ENCODE assay signal across 8 cellular contexts in genomic region chrX:44244008-44244407, GRCh38.
DNase-seq lines count a peak whose midpoint lies in the region; ATAC-seq and TF ChIP-seq lines count a peak whose summit lies in the region.

No MANE protein-coding gene starts in this region.

- peaks cover 14% of the 10 kb centered on the region for H3K4me1 Mint-ChIP-seq in CD14-positive monocyte
- H3K4me1 Mint-ChIP-seq in T-helper 17 cell, result peaks cover 12% of the 10 kb centered on the region

- H3K4me3 Mint-ChIP-seq in CD14-positive monocyte, result no peak overlapping the region
- no peak overlapping the region for H3K4me3 Mint-ChIP-seq in T-helper 17 cell

- H3K27me3 Mint-ChIP-seq in CD14-positive monocyte (ENCODE audit: low read depth in 3 of 3) (peaks cover 14 to 26% (median 24%) of the 10 kb centered on the region in 3 donors), T-helper 17 cell (no peaks in the 10 kb centered on the region)

- intact Hi-C loops in CD14-positive monocyte (cut with micrococcal nuclease), result loop anchor here (2.0 to 5.0 kb wide), 2 partner anchors 282 to 285 kb away; no protein-coding TSS in a partner anchor

- H3K4me1 ChIP-seq in HEK293 (ENCODE audit: control insufficient read depth, insufficient read depth, low read length), result no peaks in the 10 kb centered on the region

- no peak overlapping the region for H3K4me3 ChIP-seq in HEK293 (ENCODE audit: low read depth, low read length)

- DNase-seq in CD14-positive monocyte (ENCODE audit: low spot score), result no peak
- DNase-seq in T-helper 17 cell, result no peak
- peak; percentile 42 for DNase-seq in iris pigment epithelial cell (ENCODE audit: low read depth)
- DNase-seq in activated T-cell treated with anti-CD3 and anti-CD28 coated beads, Interleukin-2, amount 50 U/mL, for 48 hours, result no peak
- no peak for DNase-seq in activated T-cell treated with anti-CD3 and anti-CD28 coated beads, Interleukin-2, amount 50 U/mL, for 1 hour
- no peak for DNase-seq in effector CD8-positive, alpha-beta T cell (lab: John Stamatoyannopoulos, UW)

- no peak for ATAC-seq in T-helper 17 cell
- ATAC-seq in GM21529 (IDR thresholded peaks at IDR 0.05; ENCODE audit: unreplicated experiment), result no peak

- H3K36me3 Mint-ChIP-seq in CD14-positive monocyte, result no peaks in the 10 kb centered on the region
- H3K36me3 Mint-ChIP-seq in T-helper 17 cell (ENCODE audit: low read depth), result peaks cover 4% of the 10 kb centered on the region

- CTCF ChIA-PET in HEK293 (lab: Yijun Ruan, JAX), result interaction anchor here (0.5 to 3.1 kb wide), 28 partner anchors 9 to 684 kb away, joined by 3 to 54 read pairs (median 4); no protein-coding TSS in a partner anchor

- no peak overlapping the region for H3K27ac ChIP-seq in HEK293 (ENCODE audit: extremely low read depth, low read depth, low read length)

- no peaks in the 10 kb centered on the region for H3K9me3 ChIP-seq in HEK293 (ENCODE audit: control insufficient read depth, insufficient read depth, low read depth, low read length)
- H3K9me3 ChIP-seq in T-helper 17 cell (ENCODE audit: control insufficient read depth, low read length, poor library complexity, severe bottlenecking), result no peaks in the 10 kb centered on the region

- H3K36me3 ChIP-seq in HEK293 (ENCODE audit: control insufficient read depth in 2 of 2, insufficient read depth in 1 of 2, low read length in 2 of 2), result no peaks in the 10 kb centered on the region

- peak; percentile 50 for TF ChIP-seq CTCF in CD14-positive monocyte (IDR thresholded peaks at IDR 0.05)
- TF ChIP-seq CTCF in HEK293 (tag by site-specific recombination; IDR thresholded peaks at IDR 0.05), result no peak

- no peaks in the 10 kb centered on the region for H3K9me3 Mint-ChIP-seq in CD14-positive monocyte

- POLR2A ChIA-PET in HEK293 (lab: Yijun Ruan, JAX), result interaction anchor here (0.9 kb wide), 1 partner anchor 286 kb away, joined by 5 read pairs; no protein-coding TSS in a partner anchor

- H3K27ac Mint-ChIP-seq in CD14-positive monocyte, result no peak overlapping the region
- peak overlapping the region; percentile 71 for H3K27ac Mint-ChIP-seq in T-helper 17 cell

TF ChIP-seq in HEK293, 187 proteins besides CTCF, POLR2A, EP300 and RAD21:
- TF ChIP-seq ZSCAN23 (tag by site-specific recombination; IDR thresholded peaks at IDR 0.05) (no peak), ZNF654 (tag by site-specific recombination; IDR thresholded peaks at IDR 0.05; ENCODE audit: low read depth) (peak; percentile 55)
